In the genomic region with DNA sequence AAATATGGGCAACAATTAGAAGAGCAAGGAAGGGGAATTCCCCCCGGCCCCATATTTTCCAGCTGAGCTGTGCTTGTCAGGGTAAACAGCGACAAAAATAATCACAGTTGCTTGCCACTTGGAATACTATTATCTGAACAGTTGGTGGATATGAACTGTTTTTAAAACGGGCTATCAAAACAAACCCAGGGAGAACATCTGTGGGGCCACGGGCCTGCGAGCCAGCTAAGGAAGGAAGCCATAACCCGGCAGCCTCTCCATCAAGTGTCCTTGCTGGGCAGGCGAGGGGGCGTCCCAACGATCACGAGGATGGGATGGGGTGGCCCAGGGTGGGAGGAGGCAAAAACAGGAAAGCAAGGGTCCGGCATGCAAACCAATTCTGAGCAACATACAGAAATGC, we compare ENCODE assay signal across 15 cellular contexts.
DNase-seq lines count a peak whose midpoint lies in the region; ATAC-seq lines count a peak whose summit lies in the region.
"Had no signal": no experiment of that assay in that cellular context is flagged by ENCODE, and none has a peak within 500 bp of the region (broad histone marks: within the 10 kb centered on the region; RNA-seq: fewer than 3 reads in every experiment).

No MANE protein-coding gene starts in this region.

- DNase-seq in NCI-H1694 (lab: John Stamatoyannopoulos, UW) = peak; percentile 75
- DNase-seq in lung microvascular endothelial cell (ENCODE audit: low read depth in 2 of 2) = peak; percentile 90 to 91
- DNase-seq in stimulated activated CD4-positive, alpha-beta T cell treated with anti-CD3 and anti-CD28 coated beads, Interleukin-4, amount 100 ng/mL, for 1 hour = no peak
- DNase-seq in SK-N-DZ (ENCODE audit: low spot score) = no peak
- DNase-seq: activated CD4-positive, alpha-beta T cell treated with anti-CD3 and anti-CD28 coated beads, Interleukin-2, amount 50 U/mL, for 48 hours; activated gamma-delta T cell treated with Interleukin-2 at 50 U/mL for 16 hours; CD4-positive, CD25-positive, alpha-beta regulatory T cell; small intestine had no signal

- H3K4me1 Mint-ChIP-seq in dendritic cell treated with granulocyte-macrophage colony-stimulating factor and Interleukin-4, amounts not matched to agents 40 ng/mL and 50 ng/mL, for 4 days (ENCODE audit: low read depth) = peaks cover 85% of the 10 kb centered on the region
- H3K4me1 Mint-ChIP-seq: CD4-positive, CD25-positive, alpha-beta regulatory T cell had no signal

- H3K27me3 ChIP-seq in subcutaneous abdominal adipose tissue (ENCODE audit: control insufficient read depth in 5 of 5, insufficient read depth in 4 of 5, low read length in 5 of 5) = no peaks in the 10 kb centered on the region

- peaks cover 12 to 84% (median 67%) of the 10 kb centered on the region in 5 donors for H3K4me1 ChIP-seq in subcutaneous abdominal adipose tissue (ENCODE audit: control insufficient read depth in 5 of 5, insufficient read depth in 5 of 5, low read length in 5 of 5)

- peak overlapping the region; percentile 68 for H3K27ac Mint-ChIP-seq in dendritic cell treated with granulocyte-macrophage colony-stimulating factor and Interleukin-4, amounts not matched to agents 40 ng/mL and 50 ng/mL, for 4 days
- H3K27ac Mint-ChIP-seq: CD4-positive, CD25-positive, alpha-beta regulatory T cell; mesothelial cell of epicardium; T-helper 2 cell treated with Interferon-gamma antibody and Interleukin-4, amounts not matched to agents 5 μg/mL and 100 μg/mL, for 36 hours had no signal

- H3K36me3 Mint-ChIP-seq in dendritic cell treated with granulocyte-macrophage colony-stimulating factor and Interleukin-4, amounts not matched to agents 40 ng/mL and 50 ng/mL, for 4 days (ENCODE audit: low read depth) = peaks cover 11% of the 10 kb centered on the region
- H3K36me3 Mint-ChIP-seq: CD4-positive, CD25-positive, alpha-beta regulatory T cell; mesothelial cell of epicardium had no signal

- intact Hi-C loops in dendritic cell treated with granulocyte-macrophage colony-stimulating factor and Interleukin-4, amounts not matched to agents 40 ng/mL and 50 ng/mL, for 4 days (cut with micrococcal nuclease) = no loop called here

- no peak overlapping the region for H3K4me3 ChIP-seq in subcutaneous abdominal adipose tissue (ENCODE audit: low read depth in 1 of 5, low read length in 5 of 5)

- H3K4me3 Mint-ChIP-seq in dendritic cell treated with granulocyte-macrophage colony-stimulating factor and Interleukin-4, amounts not matched to agents 40 ng/mL and 50 ng/mL, for 4 days = no peak overlapping the region
- H3K4me3 Mint-ChIP-seq: CD4-positive, CD25-positive, alpha-beta regulatory T cell; mesothelial cell of epicardium; T-helper 2 cell treated with Interferon-gamma antibody and Interleukin-4, amounts not matched to agents 5 μg/mL and 100 μg/mL, for 36 hours had no signal

- no peaks in the 10 kb centered on the region for H3K27me3 Mint-ChIP-seq in dendritic cell treated with granulocyte-macrophage colony-stimulating factor and Interleukin-4, amounts not matched to agents 40 ng/mL and 50 ng/mL, for 4 days
- H3K27me3 Mint-ChIP-seq: CD4-positive, CD25-positive, alpha-beta regulatory T cell had no signal

- H3K9me3 Mint-ChIP-seq in dendritic cell treated with granulocyte-macrophage colony-stimulating factor and Interleukin-4, amounts not matched to agents 40 ng/mL and 50 ng/mL, for 4 days = no peaks in the 10 kb centered on the region

- H3K27ac ChIP-seq in subcutaneous abdominal adipose tissue (ENCODE audit: low read depth, low read length) = peak overlapping the region; percentile 86
- H3K27ac ChIP-seq: HL-60 had no signal

- H3K36me3 ChIP-seq in subcutaneous abdominal adipose tissue (ENCODE audit: control insufficient read depth in 5 of 5, insufficient read depth in 5 of 5, low read length in 5 of 5) = no peaks in the 10 kb centered on the region

- ATAC-seq in GM18520 (IDR thresholded peaks at IDR 0.05; ENCODE audit: unreplicated experiment) = no peak
- ATAC-seq in GM21576 (IDR thresholded peaks at IDR 0.05; ENCODE audit: unreplicated experiment) = no peak

- H3K9me3 ChIP-seq in subcutaneous abdominal adipose tissue (ENCODE audit: control insufficient read depth in 5 of 5, low read length in 5 of 5) = no peaks in the 10 kb centered on the region

- no peak overlapping the region for H3K9ac ChIP-seq in subcutaneous abdominal adipose tissue (ENCODE audit: low read length in 5 of 5)

Comparison
In these comparisons a context has a peak if more than half of its experiments do, and no peak if none do; other contexts are left out.
1. DNase-seq: peak in NCI-H1694 (single experiment) and lung microvascular endothelial cell (2 of 2); none in stimulated activated CD4-positive, alpha-beta T cell treated with anti-CD3 and anti-CD28 coated beads, Interleukin-4, amount 100 ng/mL, for 1 hour (single experiment) and SK-N-DZ (single experiment).